Comparison of ENCODE assay signal across 20 cellular contexts in genomic region chr1:117362986-117363385, GRCh38. TPM values are rescaled to one million over a fixed set of nuclear protein-coding genes. Genes with fewer than 3 reads are reported as not detected.
DNase-seq lines count a peak whose midpoint lies in the region; ATAC-seq and TF ChIP-seq lines count a peak whose summit lies in the region.
"Had no signal": no experiment of that assay in that cellular context is flagged by ENCODE, and none has a peak within 500 bp of the region (broad histone marks: within the 10 kb centered on the region; RNA-seq: fewer than 3 reads in every experiment).

No MANE protein-coding gene starts in this region.

- ATAC-seq in stimulated activated naive CD8-positive, alpha-beta T cell treated with anti-CD3 and anti-CD28 coated beads, Interleukin-15, Interleukin-2, amounts not matched to agents 100 U/mL and 50 U/mL, for 24 hours, result no peak
- no peak for ATAC-seq in HG03565 (IDR thresholded peaks at IDR 0.05; ENCODE audit: unreplicated experiment)
- no peak for ATAC-seq in Right ventricle myocardium inferior
- no peak for ATAC-seq in GM21526 (IDR thresholded peaks at IDR 0.05; ENCODE audit: low FRiP score, unreplicated experiment)
- ATAC-seq: A549, GM23338 had no signal

- TF ChIP-seq CTCF in VCaP (conservative IDR thresholded peaks at IDR 0.05) (no peak), mesothelial cell of epicardium (IDR thresholded peaks at IDR 0.05; ENCODE audit: unreplicated experiment) (no peak)

- no peaks in the 10 kb centered on the region for H3K36me3 Mint-ChIP-seq in stimulated activated naive CD8-positive, alpha-beta T cell treated with anti-CD3 and anti-CD28 coated beads, Interleukin-15, Interleukin-2, amounts not matched to agents 100 ng/mL and 50 ng/mL, for 24 hours (ENCODE audit: low read depth)
- H3K36me3 Mint-ChIP-seq in mesothelial cell of epicardium, result no peaks in the 10 kb centered on the region

- H3K4me3 Mint-ChIP-seq in stimulated activated naive CD8-positive, alpha-beta T cell treated with anti-CD3 and anti-CD28 coated beads, Interleukin-15, Interleukin-2, amounts not matched to agents 100 ng/mL and 50 ng/mL, for 24 hours, result peak overlapping the region; percentile 43
- H3K4me3 Mint-ChIP-seq in mesothelial cell of epicardium, result no peak overlapping the region
- H3K4me3 Mint-ChIP-seq: GM23338 had no signal

- H3K9me3 Mint-ChIP-seq in stimulated activated naive CD8-positive, alpha-beta T cell treated with anti-CD3 and anti-CD28 coated beads, Interleukin-15, Interleukin-2, amounts not matched to agents 100 ng/mL and 50 ng/mL, for 24 hours, result no peaks in the 10 kb centered on the region
- H3K9me3 Mint-ChIP-seq in mesothelial cell of epicardium, result peaks cover 3% of the 10 kb centered on the region

- no peak for DNase-seq in stimulated activated naive CD8-positive, alpha-beta T cell treated with anti-CD3 and anti-CD28 coated beads, Interleukin-15, Interleukin-2, amounts not matched to agents 100 U/mL and 50 U/mL, for 24 hours
- DNase-seq in mesothelial cell of epicardium (ENCODE audit: low spot score in 2 of 2, unreplicated experiment in 2 of 2) (no peak), Right ventricle myocardium inferior (ENCODE audit: missing footprints) (no peak)
- DNase-seq: BE2C, Caco-2, DMS 273 treated with DMSO at 0.1 percent for 48 hours, NCI-H1105, NCI-H146, NCI-H2029, NCI-H345, NCI-H524, SHP77 treated with DMSO at 0.1 percent for 48 hours had no signal

- no peaks in the 10 kb centered on the region for H3K27me3 Mint-ChIP-seq in stimulated activated naive CD8-positive, alpha-beta T cell treated with anti-CD3 and anti-CD28 coated beads, Interleukin-15, Interleukin-2, amounts not matched to agents 100 ng/mL and 50 ng/mL, for 24 hours
- H3K27me3 Mint-ChIP-seq in mesothelial cell of epicardium (ENCODE audit: low read depth), result no peaks in the 10 kb centered on the region

- H3K27ac ChIP-seq in VCaP, result peak overlapping the region; percentile 30
- H3K27ac ChIP-seq: A549, KMS-11, SK-N-MC had no signal

- intact Hi-C loops in Right ventricle myocardium inferior (cut with DNase I), result no loop called here

- H3K27ac Mint-ChIP-seq in stimulated activated naive CD8-positive, alpha-beta T cell treated with anti-CD3 and anti-CD28 coated beads, Interleukin-15, Interleukin-2, amounts not matched to agents 100 ng/mL and 50 ng/mL, for 24 hours, result no peak overlapping the region
- peak overlapping the region; percentile 74 for H3K27ac Mint-ChIP-seq in mesothelial cell of epicardium
- H3K27ac Mint-ChIP-seq: GM23338 had no signal

- H3K4me1 Mint-ChIP-seq in stimulated activated naive CD8-positive, alpha-beta T cell treated with anti-CD3 and anti-CD28 coated beads, Interleukin-15, Interleukin-2, amounts not matched to agents 100 ng/mL and 50 ng/mL, for 24 hours (ENCODE audit: low read depth), result peaks cover 72% of the 10 kb centered on the region
- H3K4me1 Mint-ChIP-seq in mesothelial cell of epicardium, result peaks cover 50% of the 10 kb centered on the region

RNA-seq across cellular contexts. Expression of gene MAN1A2, which starts 4.3 kb away (rescaled TPM):
- total RNA-seq in mesothelial cell of epicardium (53.1 to 56.5 TPM (median 55.1 TPM) in 3 replicates), Right ventricle myocardium inferior (24.6 TPM)
